In the genomic region with DNA sequence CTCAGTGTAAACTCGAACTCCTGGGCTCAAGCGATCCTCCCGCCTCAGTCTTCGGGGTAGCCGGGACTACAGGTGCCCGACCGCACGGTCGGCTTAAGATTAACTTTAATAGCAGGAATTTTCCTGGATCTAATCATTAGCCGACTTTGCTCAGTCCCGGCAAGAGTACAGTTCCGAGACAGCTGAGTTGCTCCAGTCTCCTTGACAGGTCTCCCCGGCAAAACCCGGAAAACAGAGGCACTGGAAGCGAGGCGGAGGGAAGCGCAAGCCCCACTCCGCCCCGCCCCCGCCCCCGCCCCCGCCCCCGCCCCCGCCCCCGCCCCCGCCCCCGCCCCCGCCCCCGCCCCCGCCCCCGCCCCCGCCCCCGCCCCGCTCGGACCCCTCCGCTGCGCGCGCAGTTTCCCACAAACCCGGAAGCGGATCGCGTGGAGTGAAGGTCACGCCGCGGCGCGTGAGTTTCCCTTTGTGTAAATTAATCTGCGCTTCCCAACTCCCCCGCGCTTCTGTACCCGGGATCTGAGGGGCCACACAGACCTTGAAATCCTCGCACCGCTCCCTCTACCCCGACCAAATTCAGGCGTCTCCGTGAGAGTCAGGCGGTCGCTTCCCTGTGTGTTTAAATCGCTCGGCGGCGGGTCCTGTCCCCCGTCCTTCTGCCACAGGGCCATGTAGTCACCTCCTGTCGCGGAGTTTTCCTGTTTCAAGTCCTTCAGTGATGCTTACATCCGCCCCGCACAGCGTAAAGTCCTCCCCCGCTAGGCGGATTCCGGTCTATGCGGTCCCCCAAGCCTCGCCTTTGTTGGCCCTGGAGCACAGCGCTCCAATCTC, we compare ENCODE assay signal across 8 cellular contexts. TPM values are rescaled to one million over a fixed set of nuclear protein-coding genes. Genes with fewer than 3 reads are reported as not detected.
A peak's percentile ranks its signal among the peaks of the same experiment; 100 is the strongest.
DNase-seq lines count a peak whose midpoint lies in the region; ATAC-seq and TF ChIP-seq lines count a peak whose summit lies in the region.

A gene (plus strand): TSS at position 397 of the 828 bp plus-strand sequence. CDS start 3,244 bp downstream, outside the sequence.

- H3K27me3 ChIP-seq in naive thymus-derived CD4-positive, alpha-beta T cell (ENCODE audit: control insufficient read depth in 2 of 2, insufficient read depth in 2 of 2, low read length in 2 of 2): no peaks in the 10 kb centered on the region

- peak within 1 kb of the TSS; percentile 97 for H3K4me3 ChIP-seq in fibroblast of mammary gland (ENCODE audit: control insufficient read depth, low read depth, low read length)
- peak within 1 kb of the TSS; percentile 85 for H3K4me3 ChIP-seq in naive thymus-derived CD4-positive, alpha-beta T cell (ENCODE audit: low read length)

- POLR2A ChIA-PET in naive thymus-derived CD4-positive, alpha-beta T cell (lab: Charles Lee): interaction anchor here (0.6 to 1.5 kb wide), 4 partner anchors 9 to 698 kb away, joined by 3 read pairs; no protein-coding TSS in a partner anchor

- peaks cover 15% of the 10 kb centered on the region for H3K4me1 Mint-ChIP-seq in activated T-helper 17 cell treated with anti-CD3 and anti-CD28 coated beads, Interleukin-2, amount 50 U/mL, for 72 hours
- H3K4me1 Mint-ChIP-seq in naive thymus-derived CD4-positive, alpha-beta T cell: peaks cover 15 to 32% (median 19%) of the 10 kb centered on the region in 7 donors

- peaks cover 0 to 59% (median 2%) of the 10 kb centered on the region in 3 experiments for H3K9me3 ChIP-seq in naive thymus-derived CD4-positive, alpha-beta T cell (ENCODE audit: control insufficient read depth in 2 of 3, low read length in 3 of 3)

- TF ChIP-seq CTCF in fibroblast of mammary gland (conservative IDR thresholded peaks at IDR 0.05; ENCODE audit: control insufficient read depth, insufficient read depth, low read depth, low read length): no peak

- peak within 1 kb of the TSS; percentile 90 for H3K4me3 Mint-ChIP-seq in activated T-helper 17 cell treated with anti-CD3 and anti-CD28 coated beads, Interleukin-2, amount 50 U/mL, for 72 hours
- H3K4me3 Mint-ChIP-seq in naive thymus-derived CD4-positive, alpha-beta T cell: peak within 1 kb of the TSS; percentile 89 to 99 (median 98)

- CTCF ChIA-PET in naive thymus-derived CD4-positive, alpha-beta T cell (lab: Charles Lee): interaction anchor here (0.6 kb wide), 1 partner anchor 701 kb away, joined by 4 read pairs; no protein-coding TSS in a partner anchor

- peak within 1 kb of the TSS; percentile 99 for H3K27ac Mint-ChIP-seq in activated T-helper 17 cell treated with anti-CD3 and anti-CD28 coated beads, Interleukin-2, amount 50 U/mL, for 72 hours
- peak within 1 kb of the TSS; percentile 95 to 99 (median 98) for H3K27ac Mint-ChIP-seq in naive thymus-derived CD4-positive, alpha-beta T cell

- no peaks in the 10 kb centered on the region for H3K27me3 Mint-ChIP-seq in activated T-helper 17 cell treated with anti-CD3 and anti-CD28 coated beads, Interleukin-2, amount 50 U/mL, for 72 hours
- peaks cover 0 to 3% (median 0%) of the 10 kb centered on the region in 5 donors for H3K27me3 Mint-ChIP-seq in naive thymus-derived CD4-positive, alpha-beta T cell

- peak within 1 kb of the TSS; percentile 97 for H3K27ac ChIP-seq in naive thymus-derived CD4-positive, alpha-beta T cell (ENCODE audit: low read depth, low read length)

- peak; percentile 45 for ATAC-seq in GM19372 (IDR thresholded peaks at IDR 0.05; ENCODE audit: low read depth, unreplicated experiment)
- ATAC-seq in activated T-helper 17 cell treated with anti-CD3 and anti-CD28 coated beads, Interleukin-2, amount 50 U/mL, for 72 hours (replicated peaks): peak; percentile 92
- peak; percentile 89 for ATAC-seq in naive thymus-derived CD4-positive, alpha-beta T cell

- peaks cover 4 to 5% of the 10 kb centered on the region in 2 donors for H3K4me1 ChIP-seq in naive thymus-derived CD4-positive, alpha-beta T cell (ENCODE audit: control insufficient read depth in 2 of 2, insufficient read depth in 2 of 2, low read length in 2 of 2)

- peaks cover 10 to 30% (median 17%) of the 10 kb centered on the region in 3 experiments for H3K36me3 ChIP-seq in naive thymus-derived CD4-positive, alpha-beta T cell (ENCODE audit: control insufficient read depth in 2 of 3, insufficient read depth in 3 of 3, low read length in 3 of 3)

- peak; percentile 52 to 71 for DNase-seq in AML-193 (lab: John Stamatoyannopoulos, UW)
- DNase-seq in Kasumi-1 (lab: John Stamatoyannopoulos, UW): peak; percentile 68 to 71
- peak; percentile 82 for DNase-seq in RPMI7951 (ENCODE audit: low read depth)
- DNase-seq in fibroblast of mammary gland (ENCODE audit: low read depth): peak; percentile 68
- peak; percentile 67 to 91 (median 87) for DNase-seq in naive thymus-derived CD4-positive, alpha-beta T cell
- DNase-seq in stimulated activated CD8-positive, alpha-beta memory T cell treated with anti-CD3 and anti-CD28 coated beads, Interleukin-7, amount 100 ng/mL, for 48 hours (ENCODE audit: extremely low read depth in 1 of 2, low read depth in 1 of 2): peak; percentile 41 to 43

- peaks cover 54% of the 10 kb centered on the region for H3K36me3 Mint-ChIP-seq in activated T-helper 17 cell treated with anti-CD3 and anti-CD28 coated beads, Interleukin-2, amount 50 U/mL, for 72 hours (ENCODE audit: low read depth)
- H3K36me3 Mint-ChIP-seq in naive thymus-derived CD4-positive, alpha-beta T cell: peaks cover 38 to 75% (median 62%) of the 10 kb centered on the region in 5 donors

- peaks cover 23% of the 10 kb centered on the region for H3K9me3 Mint-ChIP-seq in activated T-helper 17 cell treated with anti-CD3 and anti-CD28 coated beads, Interleukin-2, amount 50 U/mL, for 72 hours
- H3K9me3 Mint-ChIP-seq in naive thymus-derived CD4-positive, alpha-beta T cell: peaks cover 15 to 91% (median 57%) of the 10 kb centered on the region in 11 donors

- intact Hi-C loops in naive thymus-derived CD4-positive, alpha-beta T cell (cut with micrococcal nuclease): loop anchor here (1.0 to 10.0 kb wide), 15 partner anchors 28 to 1036 kb away; a partner anchor contains a TSS

RNA-seq across cellular contexts. Expression of the gene that starts here (rescaled TPM):
- total RNA-seq in RPMI7951 (2014; rRNA removed; shearing (Covaris generic)): 8.7 and 10.8 TPM in 2 replicates
- total RNA-seq in activated T-helper 17 cell treated with anti-CD3 and anti-CD28 coated beads, Interleukin-2, amount 50 U/mL, for 72 hours: 1 to 10 TPM; 2.5 to 9.6 TPM
- total RNA-seq in naive thymus-derived CD4-positive, alpha-beta T cell: 10 to 100 TPM in 4 of 5 experiments, 1 to 10 TPM in 1; 8.5 to 28.9 (median 13.3) TPM
- 10 to 100 TPM; 20.8 to 29.0 TPM for polyA plus RNA-seq in naive thymus-derived CD4-positive, alpha-beta T cell

Comparison
In these comparisons a context has a peak if more than half of its experiments do, and no peak if none do; other contexts are left out.
1. Peak in every context shown above with its lines: DNase-seq, ATAC-seq, H3K4me3 ChIP-seq and H3K27ac ChIP-seq.